ENCODE assay signal across 9 cellular contexts in genomic region chr2:68831688-68832087, GRCh38. TPM values are rescaled to one million over a fixed set of nuclear protein-coding genes. Genes with fewer than 3 reads are reported as not detected.
DNase-seq lines count a peak whose midpoint lies in the region; ATAC-seq and TF ChIP-seq lines count a peak whose summit lies in the region.
"Had no signal": no experiment of that assay in that cellular context is flagged by ENCODE, and none has a peak within 500 bp of the region (broad histone marks: within the 10 kb centered on the region; RNA-seq: fewer than 3 reads in every experiment).

No MANE protein-coding gene starts in this region.

- H3K36me3 Mint-ChIP-seq in IgD-negative memory B cell (no peaks in the 10 kb centered on the region), brain (no peaks in the 10 kb centered on the region)

- no peak for TF ChIP-seq CTCF in brain (conservative IDR thresholded peaks at IDR 0.05)
- no peak for TF ChIP-seq CTCF in foreskin keratinocyte (conservative IDR thresholded peaks at IDR 0.05)

- H3K27ac Mint-ChIP-seq in IgD-negative memory B cell, result peak overlapping the region; percentile 61 to 85 (median 83)
- peak overlapping the region in 3 of 5 experiments; percentile 70 to 90 (median 90) for H3K27ac Mint-ChIP-seq in brain

- no peak for TF ChIP-seq POLR2A in GM18505 (IDR thresholded peaks at IDR 0.05; ENCODE audit: borderline replicate concordance, extremely low read depth, insufficient read depth, insufficient read length)

- DNase-seq in A172 (ENCODE audit: low spot score) (peak; percentile 62), KG1 (lab: John Stamatoyannopoulos, UW) (no peak), NOMO-1 treated with DMSO at 0.1 percent for 48 hours (lab: John Stamatoyannopoulos, UW; ENCODE audit: unreplicated experiment) (no peak), foreskin keratinocyte (no peak)
- DNase-seq: SW 1271 had no signal

- H3K27me3 ChIP-seq in muscle layer of duodenum (ENCODE audit: low read depth, low read length) (no peaks in the 10 kb centered on the region), foreskin keratinocyte (no peaks in the 10 kb centered on the region)

- H3K9me3 ChIP-seq in muscle layer of duodenum (ENCODE audit: control insufficient read depth in 1 of 2, low read length in 2 of 2), result no peaks in the 10 kb centered on the region

- H3K4me1 ChIP-seq in muscle layer of duodenum (ENCODE audit: control insufficient read depth in 1 of 2, insufficient read depth in 2 of 2, low read length in 2 of 2) (peaks cover 25 to 33% of the 10 kb centered on the region in 2 donors), foreskin keratinocyte (peaks cover 9% of the 10 kb centered on the region)

- H3K4me1 Mint-ChIP-seq in IgD-negative memory B cell (peaks cover 60 to 72% (median 65%) of the 10 kb centered on the region in 3 donors), brain (peaks cover 47% of the 10 kb centered on the region)

- no peaks in the 10 kb centered on the region for H3K36me3 ChIP-seq in muscle layer of duodenum (ENCODE audit: control insufficient read depth in 1 of 2, insufficient read depth in 2 of 2, low read length in 2 of 2)

- H3K27ac ChIP-seq in muscle layer of duodenum (ENCODE audit: low read length) (peak overlapping the region; percentile 82), foreskin keratinocyte (no peak overlapping the region)

- H3K9me3 Mint-ChIP-seq in IgD-negative memory B cell (no peaks in the 10 kb centered on the region), brain (no peaks in the 10 kb centered on the region)

- H3K4me3 ChIP-seq in muscle layer of duodenum (ENCODE audit: low read depth in 1 of 2, low read length in 2 of 2), result no peak overlapping the region

- peak overlapping the region in 2 of 4 donors; percentile 3 to 7 for H3K4me3 Mint-ChIP-seq in IgD-negative memory B cell
- no peak overlapping the region for H3K4me3 Mint-ChIP-seq in brain

- H3K27me3 Mint-ChIP-seq in IgD-negative memory B cell (no peaks in the 10 kb centered on the region), brain (no peaks in the 10 kb centered on the region)

- no peak for ATAC-seq in GM18505 (IDR thresholded peaks at IDR 0.05; ENCODE audit: unreplicated experiment)
- no peak for ATAC-seq in foreskin keratinocyte

RNA-seq across cellular contexts. Expression of gene BMP10, which starts 39.5 kb away (rescaled TPM):
- 0.46 TPM in 1 of 2 replicates, not detected in the other for total RNA-seq in A172 (2014; rRNA removed; shearing (Covaris generic))
- polyA plus RNA-seq in IgD-negative memory B cell (not detected), brain (ENCODE audit: insufficient read depth, low read depth, low replicate concordance) (not detected), foreskin keratinocyte (not detected in 2 replicates)
- total RNA-seq in foreskin keratinocyte, result not detected in 2 replicates
